ENCODE assay signal across 15 cellular contexts in genomic region chr11:114281388-114281956, GRCh38. TPM values are rescaled to one million over a fixed set of nuclear protein-coding genes. Genes with fewer than 3 reads are reported as not detected.
DNase-seq lines count a peak whose midpoint lies in the region; ATAC-seq and TF ChIP-seq lines count a peak whose summit lies in the region.
"Had no signal": no experiment of that assay in that cellular context is flagged by ENCODE, and none has a peak within 500 bp of the region (broad histone marks: within the 10 kb centered on the region; RNA-seq: fewer than 3 reads in every experiment).

No MANE protein-coding gene starts in this region.

- intact Hi-C loops in sciatic nerve (cut with DNase I) = no loop called here

- H3K4me3 ChIP-seq in fibroblast of the aortic adventitia (ENCODE audit: low read depth, low read length) = no peak overlapping the region
- H3K4me3 ChIP-seq: tibial nerve had no signal

- ATAC-seq in sciatic nerve (peak; percentile 19), GM21723 (IDR thresholded peaks at IDR 0.05; ENCODE audit: unreplicated experiment) (no peak)

- DNase-seq in RPMI7951 (ENCODE audit: low read depth) = peak; percentile 39
- DNase-seq in fibroblast of the aortic adventitia (ENCODE audit: low read depth) = peak; percentile 73
- DNase-seq in sciatic nerve (ENCODE audit: low spot score) = no peak
- DNase-seq in medulla oblongata (ENCODE audit: extremely low spot score) = no peak
- no peak for DNase-seq in AG08395 (ENCODE audit: low spot score)
- DNase-seq in COR-L47 (lab: John Stamatoyannopoulos, UW) = no peak
- DNase-seq: activated T-cell treated with anti-CD3 and anti-CD28 coated beads, Interleukin-2, amount 50 U/mL, for 48 hours; hippocampal formation; naive B cell; stimulated activated CD4-positive, alpha-beta T cell treated with anti-CD3 and anti-CD28 coated beads, Interleukin-2, amount 100 ng/mL, for 48 hours; stimulated activated CD8-positive, alpha-beta memory T cell treated with anti-CD3 and anti-CD28 coated beads, Interleukin-4, amount 100 ng/mL, for 48 hours had no signal

- peak overlapping the region; percentile 14 for H3K27ac ChIP-seq in C4-2B

- no peak for TF ChIP-seq CTCF in C4-2B (conservative IDR thresholded peaks at IDR 0.05)
- TF ChIP-seq CTCF in fibroblast of the aortic adventitia (IDR thresholded peaks at IDR 0.05; ENCODE audit: insufficient read depth, low read length) = no peak

RNA-seq across cellular contexts. Expression of gene NNMT, which starts 14.7 kb away (rescaled TPM):
- total RNA-seq in RPMI7951 (2014; rRNA removed; shearing (Covaris generic)) = 344 and 368 TPM in 2 replicates
- total RNA-seq in fibroblast of the aortic adventitia (ENCODE audit: low replicate concordance) (178 and 2,246 TPM in 2 replicates), sciatic nerve (322 TPM)
- total RNA-seq: H9 had no signal

Comparison
In these comparisons a context has a peak if more than half of its experiments do, and no peak if none do; other contexts are left out.
1. DNase-seq: peak in RPMI7951 (single experiment) and fibroblast of the aortic adventitia (single experiment); none in sciatic nerve (single experiment), medulla oblongata (single experiment), AG08395 (single experiment) and COR-L47 (single experiment).